16 cellular contexts compared by ENCODE assay signal in the genomic region with DNA sequence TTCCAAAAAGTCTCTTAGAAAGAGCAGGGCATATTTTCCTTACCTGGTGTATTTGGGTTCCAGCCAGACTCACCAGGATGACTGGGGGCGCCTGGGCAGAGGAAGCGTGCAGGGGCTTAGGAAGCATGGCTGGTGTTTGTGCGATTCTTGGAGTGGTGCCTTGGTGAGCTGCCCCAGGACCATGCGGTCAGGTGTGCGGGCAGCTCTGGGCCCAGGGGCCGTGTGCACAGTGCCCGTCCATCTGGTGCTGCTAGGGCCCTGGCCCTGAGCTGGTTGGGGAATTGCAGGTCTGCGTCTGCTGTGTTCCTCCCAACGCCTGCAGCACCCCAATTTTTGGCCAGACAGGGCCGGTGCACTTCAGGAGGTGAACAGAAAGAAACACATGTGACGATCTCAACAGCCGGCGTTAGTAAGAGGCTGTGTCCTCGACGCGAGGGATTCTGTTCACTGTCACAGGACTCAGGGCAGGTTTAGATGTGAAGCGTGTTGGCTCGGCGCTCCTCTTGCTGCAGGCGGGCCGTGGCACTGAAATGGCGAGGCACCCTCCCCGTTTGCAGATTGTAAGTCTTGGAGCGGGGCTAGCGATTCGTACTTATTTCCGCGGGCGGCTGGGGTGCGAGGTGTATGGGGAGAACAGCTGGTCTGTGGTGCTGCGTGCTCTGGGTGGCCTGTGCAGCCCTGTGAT. TPM values are rescaled to one million over a fixed set of nuclear protein-coding genes. Genes with fewer than 3 reads are reported as not detected.
A peak's percentile ranks its signal among the peaks of the same experiment; 100 is the strongest.
DNase-seq lines count a peak whose midpoint lies in the region; ATAC-seq and TF ChIP-seq lines count a peak whose summit lies in the region.
"Had no signal": no experiment of that assay in that cellular context is flagged by ENCODE, and none has a peak within 500 bp of the region (broad histone marks: within the 10 kb centered on the region; RNA-seq: fewer than 3 reads in every experiment).

No MANE protein-coding gene starts in this region.

- H3K27ac ChIP-seq in right cardiac atrium (ENCODE audit: low read length) (no peak overlapping the region), heart right ventricle (no peak overlapping the region), aorta (ENCODE audit: low read depth in 1 of 2, low read length in 2 of 2) (no peak overlapping the region)
- H3K27ac ChIP-seq: ascending aorta had no signal

- H3K9me3 Mint-ChIP-seq in brain = no peaks in the 10 kb centered on the region
- H3K9me3 Mint-ChIP-seq in mesothelial cell of epicardium = no peaks in the 10 kb centered on the region
- H3K9me3 Mint-ChIP-seq in stimulated activated naive B cell treated with anti-CD40 and anti-IgM and Interleukin-4, amounts not matched to agents 10 μg/mL and 1 μg/mL and 100 μg/mL, for 72 hours = no peaks in the 10 kb centered on the region
- H3K9me3 Mint-ChIP-seq: HFFc6 had no signal

- H3K9me3 ChIP-seq in right cardiac atrium (ENCODE audit: control insufficient read depth, low read length) (no peaks in the 10 kb centered on the region), heart right ventricle (no peaks in the 10 kb centered on the region), aorta (ENCODE audit: control insufficient read depth, low read length) (no peaks in the 10 kb centered on the region)
- H3K9me3 ChIP-seq: ascending aorta had no signal

- H3K27me3 Mint-ChIP-seq in brain = no peaks in the 10 kb centered on the region
- no peaks in the 10 kb centered on the region for H3K27me3 Mint-ChIP-seq in mesothelial cell of epicardium (ENCODE audit: low read depth)
- H3K27me3 Mint-ChIP-seq in stimulated activated naive B cell treated with anti-CD40 and anti-IgM and Interleukin-4, amounts not matched to agents 10 μg/mL and 1 μg/mL and 100 μg/mL, for 72 hours = peaks cover 5% of the 10 kb centered on the region in 2 donors

- H3K4me3 ChIP-seq in right cardiac atrium (ENCODE audit: low read length) (no peak overlapping the region), heart right ventricle (no peak overlapping the region), aorta (ENCODE audit: low read length in 2 of 2) (no peak overlapping the region)
- H3K4me3 ChIP-seq: ascending aorta had no signal

- peak overlapping the region; percentile 34 to 86 (median 73) for H3K27ac Mint-ChIP-seq in brain
- no peak overlapping the region for H3K27ac Mint-ChIP-seq in mesothelial cell of epicardium
- no peak overlapping the region for H3K27ac Mint-ChIP-seq in stimulated activated naive B cell treated with anti-CD40 and anti-IgM and Interleukin-4, amounts not matched to agents 10 μg/mL and 1 μg/mL and 100 μg/mL, for 72 hours
- H3K27ac Mint-ChIP-seq: HFFc6 had no signal

- H3K27me3 ChIP-seq in right cardiac atrium (ENCODE audit: control insufficient read depth, insufficient read depth) = no peaks in the 10 kb centered on the region
- no peaks in the 10 kb centered on the region for H3K27me3 ChIP-seq in heart right ventricle
- no peaks in the 10 kb centered on the region for H3K27me3 ChIP-seq in aorta (ENCODE audit: control insufficient read depth in 1 of 2, insufficient read depth in 2 of 2, low read length in 1 of 2)
- H3K27me3 ChIP-seq: ascending aorta had no signal

- peaks cover 14% of the 10 kb centered on the region for H3K4me1 ChIP-seq in right cardiac atrium (ENCODE audit: control insufficient read depth, insufficient read depth, low read length)
- peaks cover 3 to 32% (median 27%) of the 10 kb centered on the region in 9 donors for H3K4me1 ChIP-seq in heart right ventricle
- H3K4me1 ChIP-seq in aorta (ENCODE audit: control insufficient read depth in 1 of 2, insufficient read depth in 2 of 2, low read length in 2 of 2) = no peaks in the 10 kb centered on the region
- H3K4me1 ChIP-seq: ascending aorta had no signal

- no peak for TF ChIP-seq CTCF in heart right ventricle (IDR thresholded peaks at IDR 0.05)
- TF ChIP-seq CTCF in brain (conservative IDR thresholded peaks at IDR 0.05) = no peak
- no peak for TF ChIP-seq CTCF in mesothelial cell of epicardium (IDR thresholded peaks at IDR 0.05; ENCODE audit: unreplicated experiment)

- H3K4me1 Mint-ChIP-seq in brain (peaks cover 80% of the 10 kb centered on the region), mesothelial cell of epicardium (peaks cover 33% of the 10 kb centered on the region)
- H3K4me1 Mint-ChIP-seq in stimulated activated naive B cell treated with anti-CD40 and anti-IgM and Interleukin-4, amounts not matched to agents 10 μg/mL and 1 μg/mL and 100 μg/mL, for 72 hours = peaks cover 20 to 23% of the 10 kb centered on the region in 2 donors

- H3K36me3 ChIP-seq in heart right ventricle (no peaks in the 10 kb centered on the region), aorta (ENCODE audit: control insufficient read depth in 1 of 2, insufficient read depth in 2 of 2, low read length in 1 of 2) (no peaks in the 10 kb centered on the region)
- H3K36me3 ChIP-seq: ascending aorta had no signal

- intact Hi-C loops in right cardiac atrium (cut with DNase I) (no loop called here), heart right ventricle (cut with DNase I) (no loop called here), aorta (cut with DNase I) (no loop called here)

- no peak overlapping the region for H3K4me3 Mint-ChIP-seq in brain
- H3K4me3 Mint-ChIP-seq in mesothelial cell of epicardium = no peak overlapping the region
- H3K4me3 Mint-ChIP-seq in stimulated activated naive B cell treated with anti-CD40 and anti-IgM and Interleukin-4, amounts not matched to agents 10 μg/mL and 1 μg/mL and 100 μg/mL, for 72 hours = no peak overlapping the region
- H3K4me3 Mint-ChIP-seq: HFFc6 had no signal

- WGBS in right cardiac atrium = 93% methylated on average over 31 of the region's 31 CpGs
- 91 to 93% methylated on average over 31 of the region's 31 CpGs for WGBS in heart right ventricle, 2 donors
- 92% methylated on average over 31 of the region's 31 CpGs for WGBS in aorta, 2 donors

- ATAC-seq in right cardiac atrium (no peak), heart right ventricle (no peak), aorta (ENCODE audit: low FRiP score) (no peak)
- ATAC-seq in stimulated activated naive B cell treated with anti-CD40 and anti-IgM and Interleukin-4, amounts not matched to agents 10 μg/mL and 1 μg/mL and 100 μg/mL, for 72 hours (replicated peaks) = no peak

- DNase-seq in right cardiac atrium = peak; percentile 6 to 46 (median 40)
- no peak for DNase-seq in heart right ventricle
- DNase-seq in mesothelial cell of epicardium (ENCODE audit: low spot score in 2 of 2, unreplicated experiment in 2 of 2) = peak; percentile 3 to 28
- peak; percentile 39 to 66 for DNase-seq in aorta
- no peak for DNase-seq in stimulated activated naive B cell treated with anti-CD40 and anti-IgM and Interleukin-4, amounts not matched to agents 10 μg/mL and 1 μg/mL and 100 μg/mL, for 72 hours
- DNase-seq in stimulated activated CD8-positive, alpha-beta memory T cell treated with anti-CD3 and anti-CD28 coated beads, Interleukin-4, amount 100 ng/mL, for 48 hours = no peak
- no peak for DNase-seq in DMS153 treated with DMSO at 0.1 percent for 48 hours (lab: John Stamatoyannopoulos, UW; ENCODE audit: unreplicated experiment)
- DNase-seq: activated CD4-positive, alpha-beta T cell treated with anti-CD3 and anti-CD28 coated beads, Interleukin-2, amount 50 U/mL, for 4 hours; DND-41; HFFc6; hippocampal formation; mesendoderm; SIG-M5; stimulated activated CD4-positive, alpha-beta T cell treated with anti-CD3 and anti-CD28 coated beads, Interleukin-12 subunit alpha, Interleukin-12 subunit beta, amount 100 ng/mL, for 4 hours had no signal

- H3K36me3 Mint-ChIP-seq in brain (peaks cover 5% of the 10 kb centered on the region), mesothelial cell of epicardium (no peaks in the 10 kb centered on the region)
- H3K36me3 Mint-ChIP-seq in stimulated activated naive B cell treated with anti-CD40 and anti-IgM and Interleukin-4, amounts not matched to agents 10 μg/mL and 1 μg/mL and 100 μg/mL, for 72 hours = no peaks in the 10 kb centered on the region

RNA-seq across cellular contexts. Expression of a gene that starts 15.2 kb away (rescaled TPM):
- total RNA-seq in right cardiac atrium = 10 to 100 TPM; 11.6 to 18.2 (median 14.6) TPM
- polyA plus RNA-seq in right cardiac atrium = 20.8 TPM
- total RNA-seq in heart right ventricle = 10 to 100 TPM in 9 of 10 donors, 1 to 10 TPM in 1; 9.7 to 24.3 (median 13.1) TPM
- polyA plus RNA-seq in heart right ventricle = 10 to 100 TPM; 10.6 to 24.4 TPM
- 59.4 TPM for polyA plus RNA-seq in brain (ENCODE audit: insufficient read depth, low read depth, low replicate concordance)
- total RNA-seq in mesothelial cell of epicardium = 75.9 to 81.9 TPM (median 78.9 TPM) in 3 replicates
- 10 to 100 TPM; 23.9 to 40.4 TPM for total RNA-seq in aorta
- polyA plus RNA-seq in aorta = 10 to 100 TPM; 10.3 to 28.2 TPM

RNA-seq across cellular contexts. Expression of a gene that starts 59.1 kb away (rescaled TPM):
- total RNA-seq in right cardiac atrium = under 1 TPM; 0.23 to 0.40 (median 0.34) TPM
- 0.20 TPM for polyA plus RNA-seq in right cardiac atrium
- 1 to 10 TPM in 1 of 10 donors, under 1 TPM in 9; 0.25 to 1.0 (median 0.41) TPM for total RNA-seq in heart right ventricle
- 1 to 10 TPM in 1 of 2 donors, under 1 TPM in 1; 0.28 to 1.2 TPM for polyA plus RNA-seq in heart right ventricle
- polyA plus RNA-seq in brain (ENCODE audit: insufficient read depth, low read depth, low replicate concordance) = 0.51 TPM
- 2.5 to 3.1 TPM (median 2.6 TPM) in 3 replicates for total RNA-seq in mesothelial cell of epicardium
- total RNA-seq in aorta = 1 to 10 TPM; 1.9 to 3.5 TPM
- under 1 TPM in 1 of 2 donors, not detected in 1; 0.33 TPM for polyA plus RNA-seq in aorta
- total RNA-seq: ascending aorta had no signal

Comparison
In these comparisons a context has a peak if more than half of its experiments do, and no peak if none do; other contexts are left out.
1. DNase-seq: peak in right cardiac atrium (3 of 3), mesothelial cell of epicardium (2 of 2) and aorta (2 of 2); none in heart right ventricle (0 of 2), stimulated activated naive B cell treated with anti-CD40 and anti-IgM and Interleukin-4, amounts not matched to agents 10 μg/mL and 1 μg/mL and 100 μg/mL, for 72 hours (single experiment), stimulated activated CD8-positive, alpha-beta memory T cell treated with anti-CD3 and anti-CD28 coated beads, Interleukin-4, amount 100 ng/mL, for 48 hours (single experiment) and DMS153 treated with DMSO at 0.1 percent for 48 hours (single experiment).
2. H3K27ac Mint-ChIP-seq: peak in brain (5 of 5); none in mesothelial cell of epicardium (single experiment) and stimulated activated naive B cell treated with anti-CD40 and anti-IgM and Interleukin-4, amounts not matched to agents 10 μg/mL and 1 μg/mL and 100 μg/mL, for 72 hours (single experiment).